7 cellular contexts compared by ENCODE assay signal in genomic region chr1:248640906-248641305, GRCh38.
A peak's percentile ranks its signal among the peaks of the same experiment; 100 is the strongest.
ATAC-seq lines count a peak whose summit lies in the region.

No MANE protein-coding gene starts in this region.

- ATAC-seq in GM18858 (IDR thresholded peaks at IDR 0.05; ENCODE audit: unreplicated experiment), result peak; percentile 27
- ATAC-seq in GM19324 (IDR thresholded peaks at IDR 0.05; ENCODE audit: low FRiP score, unreplicated experiment), result peak; percentile 44
- ATAC-seq in GM21447 (IDR thresholded peaks at IDR 0.05; ENCODE audit: unreplicated experiment), result peak; percentile 43
- peak; percentile 27 for ATAC-seq in HG02588 (IDR thresholded peaks at IDR 0.05; ENCODE audit: unreplicated experiment)
- ATAC-seq in HG02885 (IDR thresholded peaks at IDR 0.05; ENCODE audit: poor library complexity, unreplicated experiment), result peak; percentile 41
- ATAC-seq in HG03103 (IDR thresholded peaks at IDR 0.05; ENCODE audit: low read depth, unreplicated experiment), result peak; percentile 24
- ATAC-seq in HG03442 (IDR thresholded peaks at IDR 0.05; ENCODE audit: unreplicated experiment), result peak; percentile 33

Comparison
In these comparisons a context has a peak if more than half of its experiments do, and no peak if none do; other contexts are left out.
1. Peak in every context shown above with its lines: ATAC-seq.